In the genomic region with DNA sequence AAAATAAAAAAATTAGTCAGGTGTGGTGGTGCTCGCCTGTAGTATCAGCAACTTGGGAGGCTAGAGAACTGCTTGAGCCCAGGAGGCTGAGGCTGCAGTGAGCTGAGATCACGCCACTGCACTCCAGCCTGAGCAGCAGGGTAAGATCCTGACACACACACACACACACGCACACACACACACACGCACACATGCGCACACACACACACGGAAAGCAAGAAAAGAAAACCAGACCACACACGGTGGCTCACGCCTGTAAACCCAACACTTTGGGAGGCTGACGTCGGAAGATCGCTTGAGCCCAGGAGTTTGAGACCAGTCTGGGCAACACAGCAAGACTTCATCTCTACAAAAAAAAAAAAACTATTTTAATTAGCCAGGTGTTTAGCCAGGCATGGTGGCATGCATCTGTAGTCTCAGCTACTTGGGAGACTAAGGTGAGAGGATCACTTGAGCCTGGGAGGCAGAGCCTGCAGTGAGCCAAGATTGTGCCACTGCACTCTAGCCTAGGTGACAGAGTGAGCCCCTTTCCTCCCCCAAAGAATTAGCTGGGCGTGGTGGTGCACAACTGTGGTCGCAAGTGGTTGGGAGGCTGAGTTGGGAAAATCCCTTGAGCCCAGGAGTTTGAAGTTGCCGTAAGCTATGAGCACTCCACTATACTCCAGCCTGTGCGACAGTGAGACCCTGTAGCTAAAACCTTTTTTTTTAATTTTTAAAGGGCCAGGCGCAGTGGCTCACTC, we compare ENCODE assay signal across 16 cellular contexts. TPM values are rescaled to one million over a fixed set of nuclear protein-coding genes. Genes with fewer than 3 reads are reported as not detected.
DNase-seq lines count a peak whose midpoint lies in the region; ATAC-seq, FAIRE-seq and TF ChIP-seq lines count a peak whose summit lies in the region.
"Had no signal": no experiment of that assay in that cellular context is flagged by ENCODE, and none has a peak within 500 bp of the region (broad histone marks: within the 10 kb centered on the region; RNA-seq: fewer than 3 reads in every experiment).

No MANE protein-coding gene starts in this region.

- H3K9ac ChIP-seq in HepG2 (ENCODE audit: insufficient read depth, low read depth, low read length) (no peak overlapping the region), endodermal cell (ENCODE audit: extremely low read depth, low read length, poor library complexity, severe bottlenecking) (no peak overlapping the region)
- H3K9ac ChIP-seq: BLaER1 treated with 17β-estradiol and CSF1 and Interleukin-3, amounts not matched to agents 10 nM and 100 nM had no signal

- H3K4me1 ChIP-seq in HepG2 (ENCODE audit: insufficient read depth, low read length) (peaks cover 37% of the 10 kb centered on the region), right lobe of liver (peaks cover 0 to 36% (median 7%) of the 10 kb centered on the region in 4 donors), gastrocnemius medialis (peaks cover 14 to 34% of the 10 kb centered on the region in 2 donors), endodermal cell (ENCODE audit: control insufficient read depth, insufficient read depth, low read length) (no peaks in the 10 kb centered on the region), adrenal gland (replicated peaks in 1 of 2) (peaks cover 10 to 28% of the 10 kb centered on the region in 2 donors)

- H3K27ac ChIP-seq in HepG2 (ENCODE audit: extremely low read length, insufficient read depth, low read length) (no peak overlapping the region), right lobe of liver (no peak overlapping the region), gastrocnemius medialis (peak overlapping the region; percentile 84 to 89 (median 86)), endodermal cell (ENCODE audit: low read depth, low read length) (no peak overlapping the region), adrenal gland (peak overlapping the region in 1 of 5 donors; percentile 17)
- H3K27ac ChIP-seq: BLaER1 treated with 17β-estradiol and CSF1 and Interleukin-3, amounts not matched to agents 10 nM and 100 nM had no signal

- WGBS in HepG2 (ENCODE audit: low lambda C conversion rate) = 95% methylated on average over 16 of the region's 16 CpGs
- 89% methylated on average over 12 of the region's 16 CpGs for WGBS in right lobe of liver (ENCODE audit: insufficient coverage, low coverage, low lambda C conversion rate, missing lambda C conversion rate)
- 93% methylated on average over 9 to 16 of the region's 16 CpGs for WGBS in endodermal cell (ENCODE audit: insufficient coverage in 1 of 2, insufficient read length in 1 of 2), 2 experiments
- 91 to 95% (median 93%) methylated on average over 16 of the region's 16 CpGs for WGBS in adrenal gland, 4 donors

- intact Hi-C loops in HepG2 (cut with micrococcal nuclease; ENCODE audit: unreplicated experiment) = no loop called here
- intact Hi-C loops in right lobe of liver (cut with DNase I) = no loop called here
- intact Hi-C loops in gastrocnemius medialis (cut with DNase I; ENCODE audit: low total_unique reads) = no loop called here
- intact Hi-C loops in adrenal gland (cut with DNase I) = no loop called here

- TF ChIP-seq EP300 in HepG2 (IDR thresholded peaks at IDR 0.05; ENCODE audit: low read depth in 2 of 2, low read length in 2 of 2) (no peak), HepG2 (CRISPR knock-in tag; IDR thresholded peaks at IDR 0.05; ENCODE audit: borderline replicate concordance) (no peak)

- H3K4me3 ChIP-seq in HepG2 (replicated peaks in 1 of 3; ENCODE audit: insufficient read depth in 1 of 3, low read depth in 2 of 3, low read length in 3 of 3) (no peak overlapping the region), right lobe of liver (no peak overlapping the region), gastrocnemius medialis (no peak overlapping the region), endodermal cell (ENCODE audit: low read length) (no peak overlapping the region), adrenal gland (no peak overlapping the region)
- H3K4me3 ChIP-seq: BLaER1 treated with 17β-estradiol and CSF1 and Interleukin-3, amounts not matched to agents 10 nM and 100 nM had no signal

- no peaks in the 10 kb centered on the region for H3K9me3 ChIP-seq in HepG2 (ENCODE audit: low read length)
- H3K9me3 ChIP-seq in right lobe of liver = no peaks in the 10 kb centered on the region
- H3K9me3 ChIP-seq in gastrocnemius medialis = no peaks in the 10 kb centered on the region
- H3K9me3 ChIP-seq in endodermal cell (ENCODE audit: control insufficient read depth, low read length) = no peaks in the 10 kb centered on the region
- H3K9me3 ChIP-seq in adrenal gland (replicated peaks in 1 of 3) = no peaks in the 10 kb centered on the region
- H3K9me3 ChIP-seq: BLaER1 treated with 17β-estradiol and CSF1 and Interleukin-3, amounts not matched to agents 10 nM and 100 nM had no signal

- DNase-seq in HepG2 (ENCODE audit: low spot score) = no peak
- no peak for DNase-seq in right lobe of liver
- DNase-seq in glutamatergic neuron = no peak
- no peak for DNase-seq in gastrocnemius medialis
- no peak for DNase-seq in stimulated activated CD4-positive, alpha-beta T cell treated with anti-CD3 and anti-CD28 coated beads, Interleukin-4, amount 100 ng/mL, for 4 hours
- DNase-seq in activated CD4-positive, alpha-beta memory T cell treated with anti-CD3 and anti-CD28 coated beads, Interleukin-2, amount 10 ng/mL, durations not matched to agents 7 days and 5 days = no peak
- DNase-seq in endodermal cell = no peak
- DNase-seq in adrenal gland = no peak
- DNase-seq: 8988T, DMS153, EL, NCI-H1436, NCI-H510A treated with DMSO at 0.1 percent for 48 hours had no signal

- H3K36me3 ChIP-seq in HepG2 (replicated peaks in 1 of 2; ENCODE audit: control insufficient read depth in 1 of 2, insufficient read depth in 2 of 2, low read length in 2 of 2) (peaks cover 46 to 91% of the 10 kb centered on the region in 2 experiments), right lobe of liver (peaks cover 2 to 71% (median 13%) of the 10 kb centered on the region in 4 donors), gastrocnemius medialis (peaks cover 0 to 44% of the 10 kb centered on the region in 2 donors), endodermal cell (ENCODE audit: control insufficient read depth, insufficient read depth, low read length) (peaks cover 85% of the 10 kb centered on the region), adrenal gland (replicated peaks in 1 of 2) (peaks cover 0 to 75% of the 10 kb centered on the region in 2 donors)

- H3K4me1 Mint-ChIP-seq in glutamatergic neuron (ENCODE audit: low read depth, unreplicated experiment) = no peaks in the 10 kb centered on the region
- H3K4me1 Mint-ChIP-seq in activated CD4-positive, alpha-beta memory T cell treated with anti-CD3 and anti-CD28 coated beads, Interleukin-2, amount 10 ng/mL, durations not matched to agents 7 days and 5 days = no peaks in the 10 kb centered on the region
- no peaks in the 10 kb centered on the region for H3K4me1 Mint-ChIP-seq in endodermal cell

- no peak for TF ChIP-seq CTCF in HepG2 (CRISPR knock-in tag; IDR thresholded peaks at IDR 0.05)
- no peak for TF ChIP-seq CTCF in right lobe of liver (IDR thresholded peaks at IDR 0.05)
- TF ChIP-seq CTCF in glutamatergic neuron (IDR thresholded peaks at IDR 0.05; ENCODE audit: partially characterized antibody, unreplicated experiment) = no peak
- no peak for TF ChIP-seq CTCF in gastrocnemius medialis (IDR thresholded peaks at IDR 0.05 in 4 of 5, conservative IDR thresholded peaks at IDR 0.05 in 1 of 5)
- no peak for TF ChIP-seq CTCF in endodermal cell (conservative IDR thresholded peaks at IDR 0.05)
- TF ChIP-seq CTCF in adrenal gland (IDR thresholded peaks at IDR 0.05) = no peak

- H3K27me3 Mint-ChIP-seq in glutamatergic neuron (ENCODE audit: unreplicated experiment) (no peaks in the 10 kb centered on the region), endodermal cell (ENCODE audit: insufficient read depth) (no peaks in the 10 kb centered on the region)
- no peaks in the 10 kb centered on the region for H3K27me3 Mint-ChIP-seq in activated CD4-positive, alpha-beta memory T cell treated with anti-CD3 and anti-CD28 coated beads, Interleukin-2, amount 10 ng/mL, durations not matched to agents 7 days and 5 days

- H3K36me3 Mint-ChIP-seq in glutamatergic neuron (ENCODE audit: unreplicated experiment) (no peaks in the 10 kb centered on the region), endodermal cell (ENCODE audit: low read depth) (peaks cover 57% of the 10 kb centered on the region)
- H3K36me3 Mint-ChIP-seq in activated CD4-positive, alpha-beta memory T cell treated with anti-CD3 and anti-CD28 coated beads, Interleukin-2, amount 10 ng/mL, durations not matched to agents 7 days and 5 days (ENCODE audit: low read depth) = peaks cover 32% of the 10 kb centered on the region

- POLR2A ChIA-PET in HepG2 (lab: Yijun Ruan, JAX) = interaction anchor here (1.7 kb wide), 1 partner anchor 45 kb away, joined by 6 read pairs; a partner anchor contains a TSS
- POLR2A ChIA-PET in activated CD4-positive, alpha-beta memory T cell treated with anti-CD3 and anti-CD28 coated beads, Interleukin-2, amount 10 ng/mL, durations not matched to agents 7 days and 5 days (lab: Charles Lee) = no interaction called here

- H3K27me3 ChIP-seq in HepG2 (ENCODE audit: control insufficient read depth in 1 of 2, insufficient read depth in 2 of 2, low read length in 2 of 2) (no peaks in the 10 kb centered on the region), right lobe of liver (no peaks in the 10 kb centered on the region), gastrocnemius medialis (no peaks in the 10 kb centered on the region), endodermal cell (ENCODE audit: control insufficient read depth, insufficient read depth, low read length, poor library complexity, severe bottlenecking) (no peaks in the 10 kb centered on the region), adrenal gland (no peaks in the 10 kb centered on the region)
- H3K27me3 ChIP-seq: BLaER1 treated with 17β-estradiol and CSF1 and Interleukin-3, amounts not matched to agents 10 nM and 100 nM had no signal

- H2AFZ ChIP-seq in HepG2 (ENCODE audit: low read length) = no peak overlapping the region

- no TSS peak for BruUV-seq in HepG2 (replicated peaks; lab: Mats Ljungman, UMichigan)

- in situ Hi-C loops in HepG2 (cut with HindIII; ENCODE audit: extremely low pct_ligation_motif_present, low pct_unique_long_range_greater_than_20kb) = no loop called here
- in situ Hi-C loops in gastrocnemius medialis (cut with MboI; ENCODE audit: low sequenced_read_pairs in 4 of 4) = loop anchor here in 2 of 4 donors (25.0 kb wide), 1 partner anchor 199 kb away; no protein-coding TSS in a partner anchor

- H3K79me2 ChIP-seq in HepG2 (ENCODE audit: insufficient read depth, low read length) = no peaks in the 10 kb centered on the region

- peaks cover 2% of the 10 kb centered on the region for H3K9me3 Mint-ChIP-seq in glutamatergic neuron (ENCODE audit: unreplicated experiment)
- no peaks in the 10 kb centered on the region for H3K9me3 Mint-ChIP-seq in activated CD4-positive, alpha-beta memory T cell treated with anti-CD3 and anti-CD28 coated beads, Interleukin-2, amount 10 ng/mL, durations not matched to agents 7 days and 5 days
- H3K9me3 Mint-ChIP-seq in endodermal cell = no peaks in the 10 kb centered on the region

- no peak; a peak in 1 of 4 replicates for TF ChIP-seq POLR2A in HepG2 (IDR thresholded peaks at IDR 0.05; ENCODE audit: insufficient read depth in 1 of 2, low read depth in 2 of 2, low read length in 2 of 2)
- TF ChIP-seq POLR2A in right lobe of liver (IDR thresholded peaks at IDR 0.05) = no peak
- TF ChIP-seq POLR2A in gastrocnemius medialis (IDR thresholded peaks at IDR 0.05) = no peak
- no peak for TF ChIP-seq POLR2A in adrenal gland (IDR thresholded peaks at IDR 0.05)

- H3K4me3 Mint-ChIP-seq in glutamatergic neuron (ENCODE audit: unreplicated experiment) (no peak overlapping the region), endodermal cell (no peak overlapping the region)
- H3K4me3 Mint-ChIP-seq in activated CD4-positive, alpha-beta memory T cell treated with anti-CD3 and anti-CD28 coated beads, Interleukin-2, amount 10 ng/mL, durations not matched to agents 7 days and 5 days = no peak overlapping the region

- no peaks in the 10 kb centered on the region for H4K20me1 ChIP-seq in HepG2 (ENCODE audit: insufficient read depth, low read length)

- peak; percentile 5 for ATAC-seq in HepG2
- ATAC-seq in right lobe of liver = no peak
- ATAC-seq in gastrocnemius medialis = no peak

- CTCF ChIA-PET in HepG2 (lab: Yijun Ruan, JAX; ENCODE audit: low intra/inter-chr PET ratio, low total read pairs) = no interaction called here
- CTCF ChIA-PET in activated CD4-positive, alpha-beta memory T cell treated with anti-CD3 and anti-CD28 coated beads, Interleukin-2, amount 10 ng/mL, durations not matched to agents 7 days and 5 days (lab: Charles Lee) = no interaction called here

- no peak for FAIRE-seq in HepG2 (lab: Jason Lieb, UNC)
- FAIRE-seq: H54, RCC 7860 had no signal

- H3K27ac Mint-ChIP-seq in glutamatergic neuron (ENCODE audit: unreplicated experiment) (peak overlapping the region; percentile 38), endodermal cell (no peak overlapping the region)
- H3K27ac Mint-ChIP-seq in activated CD4-positive, alpha-beta memory T cell treated with anti-CD3 and anti-CD28 coated beads, Interleukin-2, amount 10 ng/mL, durations not matched to agents 7 days and 5 days = no peak overlapping the region

- H3K4me2 ChIP-seq in HepG2 (ENCODE audit: low read depth, low read length) = no peak overlapping the region
- H3K4me2 ChIP-seq: BLaER1 treated with 17β-estradiol and CSF1 and Interleukin-3, amounts not matched to agents 10 nM and 100 nM had no signal

- TF ChIP-seq RAD21 in HepG2 (CRISPR knock-in tag; IDR thresholded peaks at IDR 0.05) = no peak

RNA-seq across cellular contexts. Expression of a gene that starts 44.5 kb away (rescaled TPM):
- total RNA-seq in HepG2 (2016; rRNA removed; fragmentation: Illumina TruSeq; extraction: Trizol) = 560 and 761 TPM in 2 replicates
- 152 and 185 TPM in 2 replicates for total RNA-seq in HepG2 (2016; cell fraction: cytosol; rRNA removed; fragmentation: Illumina TruSeq; extraction: Trizol; ENCODE audit: low read depth)
- total RNA-seq in HepG2 (2016; cell fraction: insoluble cytoplasmic fraction; rRNA removed; fragmentation: Illumina TruSeq; extraction: Trizol) = 547 and 739 TPM in 2 replicates
- total RNA-seq in HepG2 (2016; cell fraction: membrane; rRNA removed; fragmentation: Illumina TruSeq; extraction: Trizol) = 193 and 217 TPM in 2 replicates
- 529 and 592 TPM in 2 replicates for total RNA-seq in HepG2 (2016; cell fraction: nucleus; rRNA removed; fragmentation: Illumina TruSeq; extraction: Trizol)
- polyA plus RNA-seq in HepG2 (2011; rRNA removed) = 251 and 312 TPM in 2 replicates
- 136 and 176 TPM in 2 replicates for polyA plus RNA-seq in HepG2 (2011; cell fraction: cytosol; rRNA removed)
- 261 and 311 TPM in 2 replicates for polyA plus RNA-seq in HepG2 (2011; cell fraction: nucleus; rRNA removed)
- 201 and 210 TPM in 2 replicates for polyA plus RNA-seq in HepG2 (2012)
- 18.3 and 18.5 TPM in 2 replicates for polyA plus RNA-seq in HepG2 (2016; cell fraction: cytosol; fragmentation: Illumina TruSeq; extraction: Trizol; ENCODE audit: low read depth)
- 345 and 361 TPM in 2 replicates for polyA plus RNA-seq in HepG2 (2016; cell fraction: insoluble cytoplasmic fraction; fragmentation: Illumina TruSeq; extraction: Trizol; ENCODE audit: low read depth)
- 42.8 and 42.9 TPM in 2 replicates for polyA plus RNA-seq in HepG2 (2016; cell fraction: membrane; fragmentation: Illumina TruSeq; extraction: Trizol; ENCODE audit: low read depth)
- polyA plus RNA-seq in HepG2 (2016; cell fraction: nucleus; fragmentation: Illumina TruSeq; extraction: Trizol; ENCODE audit: insufficient read depth, low read depth) = 433 and 489 TPM in 2 replicates
- polyA minus RNA-seq in HepG2 (2011; rRNA and poly(A)+ RNA removed; ENCODE audit: low replicate concordance) = 372 and 1,089 TPM in 2 replicates
- 426 and 459 TPM in 2 replicates for polyA minus RNA-seq in HepG2 (2011; cell fraction: cytosol; rRNA and poly(A)+ RNA removed)
- 772 and 919 TPM in 2 replicates for polyA minus RNA-seq in HepG2 (2011; cell fraction: nucleus; rRNA and poly(A)+ RNA removed)
- 100 to 1,000 TPM in 5 of 6 experiments, 10 to 100 TPM in 1; 77.2 to 167 (median 119) TPM for total RNA-seq in right lobe of liver
- 165 TPM for total RNA-seq in glutamatergic neuron (ENCODE audit: unreplicated experiment)
- total RNA-seq in gastrocnemius medialis = 100 to 1,000 TPM; 356 to 453 (median 420) TPM
- total RNA-seq in activated CD4-positive, alpha-beta memory T cell treated with anti-CD3 and anti-CD28 coated beads, Interleukin-2, amount 10 ng/mL, durations not matched to agents 7 days and 5 days = 10 to 100 TPM; 85.1 to 92.3 TPM
- total RNA-seq in endodermal cell = 100 to 1,000 TPM; 118 to 132 TPM
- 62.0 TPM for polyA plus RNA-seq in endodermal cell (2013, experiment 1 of 2)
- 64.7 TPM for polyA plus RNA-seq in endodermal cell (2013, experiment 2 of 2)
- 100 to 1,000 TPM; 144 to 309 (median 200) TPM for total RNA-seq in adrenal gland
- polyA plus RNA-seq in adrenal gland = 100 to 1,000 TPM in 1 of 3 donors, 10 to 100 TPM in 2; 77.1 to 117 (median 80.5) TPM

Comparison
In these comparisons a context has a peak if more than half of its experiments do, and no peak if none do; other contexts are left out.
1. H3K27ac ChIP-seq: peak in gastrocnemius medialis (4 of 4); none in HepG2 (single experiment), right lobe of liver (0 of 3) and endodermal cell (single experiment).